In the genomic region with DNA sequence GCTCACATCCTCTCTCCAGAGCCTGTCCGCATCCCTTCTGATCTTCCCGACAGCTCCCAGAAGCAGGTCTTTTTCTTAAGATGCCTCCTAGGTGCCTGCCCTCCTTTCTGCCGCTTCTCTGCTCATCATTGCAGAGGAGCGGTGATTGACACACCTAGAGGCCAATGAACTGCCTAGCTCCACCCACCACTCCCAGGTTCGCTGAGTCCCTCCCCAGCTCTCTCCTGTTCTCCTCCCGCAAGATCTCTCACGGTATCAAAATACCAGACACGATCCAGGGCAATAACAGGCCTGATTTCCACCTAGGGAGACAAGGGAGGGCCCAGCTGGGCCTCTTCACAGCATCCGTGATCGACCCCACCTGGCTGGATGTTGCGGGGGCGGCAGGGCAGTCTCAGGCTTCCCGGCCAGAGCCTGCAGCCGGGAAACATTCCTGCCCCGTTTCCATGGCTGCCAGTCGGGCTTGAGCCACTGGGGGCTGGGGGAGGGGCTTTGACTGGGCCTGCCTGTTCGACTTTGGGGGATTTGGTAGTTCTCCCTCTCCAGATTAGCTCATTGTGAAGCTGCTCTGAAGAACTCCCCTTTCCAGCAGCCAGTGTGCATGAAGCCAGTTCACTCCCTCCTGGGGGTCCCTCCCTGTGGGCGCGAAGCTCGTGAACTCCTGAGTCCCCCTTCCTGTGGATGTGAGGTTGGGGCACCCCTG, we compare ENCODE assay signal across 7 cellular contexts.
DNase-seq lines count a peak whose midpoint lies in the region; ATAC-seq lines count a peak whose summit lies in the region.

No MANE protein-coding gene starts in this region.

- DNase-seq in NCI-H1417 treated with DMSO at 0.1 percent for 48 hours (lab: John Stamatoyannopoulos, UW), result peak; percentile 28
- peak; percentile 4 for DNase-seq in activated CD4-positive, CD25-positive, alpha-beta regulatory T cell treated with anti-CD3 and anti-CD28 coated beads, Interleukin-2, amount 50 U/mL, for 16 hours (ENCODE audit: low read depth, low spot score)
- DNase-seq in central memory CD4-positive, alpha-beta T cell, result peak; percentile 24
- peak; percentile 80 for DNase-seq in inferior parietal cortex (ENCODE audit: extremely low spot score)
- peak; percentile 83 for DNase-seq in stimulated activated CD4-positive, alpha-beta T cell treated with anti-CD3 and anti-CD28 coated beads, Interleukin-15, amount 100 ng/mL, for 24 hours

- ATAC-seq in GM19463 (IDR thresholded peaks at IDR 0.05; ENCODE audit: unreplicated experiment) (peak; percentile 72), HG02571 (IDR thresholded peaks at IDR 0.05; ENCODE audit: unreplicated experiment) (no peak)

Comparison
In these comparisons a context has a peak if more than half of its experiments do, and no peak if none do; other contexts are left out.
1. DNase-seq: peak in every context shown above with its lines; median percentile 83 in stimulated activated CD4-positive, alpha-beta T cell treated with anti-CD3 and anti-CD28 coated beads, Interleukin-15, amount 100 ng/mL, for 24 hours; 80 in inferior parietal cortex; 28 in NCI-H1417 treated with DMSO at 0.1 percent for 48 hours; 24 in central memory CD4-positive, alpha-beta T cell; 4 in activated CD4-positive, CD25-positive, alpha-beta regulatory T cell treated with anti-CD3 and anti-CD28 coated beads, Interleukin-2, amount 50 U/mL, for 16 hours.